Comparison of ENCODE assay signal across 24 cellular contexts in the genomic region with DNA sequence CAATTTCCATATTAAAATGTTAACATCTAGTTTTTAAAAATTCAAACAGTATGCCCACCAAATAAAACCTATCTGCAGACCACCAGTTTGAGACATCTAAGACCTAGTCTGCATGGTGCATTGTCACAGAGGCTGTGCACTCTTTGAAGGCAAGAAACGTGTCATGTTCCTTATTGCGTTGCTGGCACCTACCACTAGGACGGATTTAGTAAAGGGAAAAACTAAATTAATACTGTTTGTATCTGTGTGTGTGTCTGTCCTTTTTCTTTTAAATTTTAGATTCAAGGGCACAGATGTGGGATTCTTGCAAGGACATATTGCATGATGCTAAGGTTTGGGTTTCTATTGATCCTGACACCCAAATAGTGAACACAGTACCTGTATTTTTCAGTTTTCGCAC.
"Had no signal": no experiment of that assay in that cellular context is flagged by ENCODE, and none has a peak within 500 bp of the region (broad histone marks: within the 10 kb centered on the region; RNA-seq: fewer than 3 reads in every experiment).

No MANE protein-coding gene starts in this region.

- H3K27ac ChIP-seq: dorsolateral prefrontal cortex, epithelial cell of prostate, esophagus squamous epithelium, foreskin keratinocyte, heart left ventricle, neutrophil, right atrium auricular region, sigmoid colon, suprapubic skin, thyroid gland, upper lobe of left lung, uterus had no signal

- H3K36me3 Mint-ChIP-seq: stimulated activated effector memory CD8-positive, alpha-beta T cell treated with anti-CD3 and anti-CD28 coated beads, Interleukin-12 subunit alpha, Interleukin-12 subunit beta, amount 100 ng/mL, for 72 hours had no signal

- H3K4me2 ChIP-seq: smooth muscle cell had no signal

- H3K4me3 ChIP-seq: dorsolateral prefrontal cortex, esophagus squamous epithelium, heart left ventricle, mucosa of descending colon, right atrium auricular region, sigmoid colon, smooth muscle cell, suprapubic skin, thyroid gland, upper lobe of left lung, uterus had no signal

- H3K4me1 ChIP-seq: foreskin keratinocyte, thyroid gland, uterus had no signal

- H3K27ac Mint-ChIP-seq: naive thymus-derived CD8-positive, alpha-beta T cell; stimulated activated effector memory CD8-positive, alpha-beta T cell treated with anti-CD3 and anti-CD28 coated beads, Interleukin-12 subunit alpha, Interleukin-12 subunit beta, amount 100 ng/mL, for 72 hours had no signal

- H3K9me3 Mint-ChIP-seq: stimulated activated effector memory CD8-positive, alpha-beta T cell treated with anti-CD3 and anti-CD28 coated beads, Interleukin-12 subunit alpha, Interleukin-12 subunit beta, amount 100 ng/mL, for 72 hours had no signal

- H3K36me3 ChIP-seq: esophagus squamous epithelium, heart left ventricle, neutrophil, right atrium auricular region, sigmoid colon, suprapubic skin, thyroid gland, upper lobe of left lung, uterus had no signal

- DNase-seq: cortex of kidney; dorsolateral prefrontal cortex; effector CD8-positive, alpha-beta T cell; esophagus squamous epithelium; foreskin keratinocyte; heart left ventricle; hypothalamus; mammary epithelial cell; mucosa of descending colon; naive thymus-derived CD8-positive, alpha-beta T cell; posterior cingulate gyrus; sigmoid colon; stimulated activated CD4-positive, alpha-beta T cell treated with anti-CD3 and anti-CD28 coated beads, Interleukin-4, amount 100 ng/mL, for 1 hour; stimulated activated CD8-positive, alpha-beta memory T cell treated with anti-CD3 and anti-CD28 coated beads, Interleukin-4, amount 100 ng/mL, for 48 hours; stimulated activated naive CD8-positive, alpha-beta T cell treated with anti-CD3 and anti-CD28 coated beads, Interleukin-15, Interleukin-2, amounts not matched to agents 100 U/mL and 50 U/mL, for 24 hours; thyroid gland; uterus had no signal

- H3K27me3 ChIP-seq: foreskin keratinocyte had no signal

- H3K4me3 Mint-ChIP-seq: stimulated activated effector memory CD8-positive, alpha-beta T cell treated with anti-CD3 and anti-CD28 coated beads, Interleukin-12 subunit alpha, Interleukin-12 subunit beta, amount 100 ng/mL, for 72 hours had no signal

- H3K9me3 ChIP-seq: heart left ventricle, mucosa of descending colon, neutrophil, right atrium auricular region, sigmoid colon, suprapubic skin, thyroid gland, upper lobe of left lung, uterus had no signal
